In genomic region chr4:21949073-21949457, GRCh38 we compare ENCODE assay signal across 13 cellular contexts. TPM values are rescaled to one million over a fixed set of nuclear protein-coding genes. Genes with fewer than 3 reads are reported as not detected.
DNase-seq lines count a peak whose midpoint lies in the region; TF ChIP-seq lines count a peak whose summit lies in the region.
"Had no signal": no experiment of that assay in that cellular context is flagged by ENCODE, and none has a peak within 500 bp of the region (broad histone marks: within the 10 kb centered on the region; RNA-seq: fewer than 3 reads in every experiment).

No MANE protein-coding gene starts in this region.

- H3K36me3 ChIP-seq in A673 (ENCODE audit: insufficient read depth, low read length, poor library complexity, severe bottlenecking) (no peaks in the 10 kb centered on the region), esophagus muscularis mucosa (no peaks in the 10 kb centered on the region), muscle layer of colon (ENCODE audit: insufficient read depth, low read length) (no peaks in the 10 kb centered on the region)
- H3K36me3 ChIP-seq: thoracic aorta had no signal

- no peaks in the 10 kb centered on the region for H3K36me3 Mint-ChIP-seq in activated CD4-positive, alpha-beta memory T cell treated with anti-CD3 and anti-CD28 coated beads, Interleukin-2, amount 10 ng/mL, durations not matched to agents 7 days and 5 days (ENCODE audit: low read depth)
- H3K36me3 Mint-ChIP-seq: CD4-positive, CD25-positive, alpha-beta regulatory T cell had no signal

- no peak for TF ChIP-seq POLR2A in esophagus muscularis mucosa (IDR thresholded peaks at IDR 0.05; ENCODE audit: low read depth)

- H3K4me3 ChIP-seq in A673 (ENCODE audit: low read depth, low read length, poor library complexity, severe bottlenecking) (peak overlapping the region; percentile 4), esophagus muscularis mucosa (peak overlapping the region; percentile 49 to 55 (median 52)), muscle layer of colon (ENCODE audit: low read depth in 1 of 2, low read length in 2 of 2) (peak overlapping the region; percentile 37 to 61)
- H3K4me3 ChIP-seq: thoracic aorta had no signal

- intact Hi-C loops in A673 (cut with micrococcal nuclease; ENCODE audit: unreplicated experiment), result no loop called here
- intact Hi-C loops in esophagus muscularis mucosa (cut with DNase I), result no loop called here

- no peak overlapping the region for H3K4me3 Mint-ChIP-seq in activated CD4-positive, alpha-beta memory T cell treated with anti-CD3 and anti-CD28 coated beads, Interleukin-2, amount 10 ng/mL, durations not matched to agents 7 days and 5 days
- H3K4me3 Mint-ChIP-seq: CD4-positive, CD25-positive, alpha-beta regulatory T cell had no signal

- CTCF ChIA-PET in A673 (lab: Charles Lee), result no interaction called here
- CTCF ChIA-PET in activated CD4-positive, alpha-beta memory T cell treated with anti-CD3 and anti-CD28 coated beads, Interleukin-2, amount 10 ng/mL, durations not matched to agents 7 days and 5 days (lab: Charles Lee), result no interaction called here

- WGBS in esophagus muscularis mucosa, result 5% methylated on average over 19 of the region's 26 CpGs

- H3K9me3 Mint-ChIP-seq in activated CD4-positive, alpha-beta memory T cell treated with anti-CD3 and anti-CD28 coated beads, Interleukin-2, amount 10 ng/mL, durations not matched to agents 7 days and 5 days, result peaks cover 7% of the 10 kb centered on the region

- H3K27ac ChIP-seq in A673 (ENCODE audit: low read depth, low read length, poor library complexity, severe bottlenecking) (no peak overlapping the region), esophagus muscularis mucosa (replicated peaks in 1 of 4) (no peak overlapping the region), muscle layer of colon (ENCODE audit: low read depth, low read length) (peak overlapping the region; percentile 19)
- H3K27ac ChIP-seq: thoracic aorta had no signal

- H3K9me3 ChIP-seq in A673 (ENCODE audit: low read depth, low read length, poor library complexity, severe bottlenecking) (no peaks in the 10 kb centered on the region), esophagus muscularis mucosa (no peaks in the 10 kb centered on the region), muscle layer of colon (ENCODE audit: low read length) (no peaks in the 10 kb centered on the region)
- H3K9me3 ChIP-seq: thoracic aorta had no signal

- DNase-seq in A673 (ENCODE audit: low spot score), result peak; percentile 4
- peak; percentile 26 for DNase-seq in M059J (ENCODE audit: low read depth)
- DNase-seq in esophagus muscularis mucosa (ENCODE audit: extremely low spot score), result no peak
- no peak for DNase-seq in HuH-7.5 (ENCODE audit: low spot score)
- no peak for DNase-seq in GDM1 (lab: John Stamatoyannopoulos, UW)
- DNase-seq in activated CD4-positive, alpha-beta memory T cell treated with anti-CD3 and anti-CD28 coated beads, Interleukin-2, amount 10 ng/mL, durations not matched to agents 7 days and 5 days, result no peak
- DNase-seq in NCI-H82 (lab: John Stamatoyannopoulos, UW), result no peak
- DNase-seq: activated CD4-positive, alpha-beta T cell treated with anti-CD3 and anti-CD28 coated beads, Interleukin-2, amount 50 U/mL, for 1 hour; effector CD4-positive, alpha-beta T cell had no signal

- no peak overlapping the region for H3K9ac ChIP-seq in muscle layer of colon (ENCODE audit: low read length)

- no peak overlapping the region for H3K27ac Mint-ChIP-seq in activated CD4-positive, alpha-beta memory T cell treated with anti-CD3 and anti-CD28 coated beads, Interleukin-2, amount 10 ng/mL, durations not matched to agents 7 days and 5 days
- H3K27ac Mint-ChIP-seq: CD4-positive, CD25-positive, alpha-beta regulatory T cell had no signal

- H3K4me1 Mint-ChIP-seq in activated CD4-positive, alpha-beta memory T cell treated with anti-CD3 and anti-CD28 coated beads, Interleukin-2, amount 10 ng/mL, durations not matched to agents 7 days and 5 days, result no peaks in the 10 kb centered on the region

- peaks cover 8% of the 10 kb centered on the region for H3K27me3 Mint-ChIP-seq in activated CD4-positive, alpha-beta memory T cell treated with anti-CD3 and anti-CD28 coated beads, Interleukin-2, amount 10 ng/mL, durations not matched to agents 7 days and 5 days

- BruUV-seq in A673 (replicated peaks; lab: Mats Ljungman, UMichigan), result no TSS peak

- H3K27me3 ChIP-seq in A673 (replicated peaks; ENCODE audit: insufficient read depth, low read depth, low read length, poor library complexity), result peaks cover 34% of the 10 kb centered on the region
- peaks cover 0 to 40% (median 4%) of the 10 kb centered on the region in 4 donors for H3K27me3 ChIP-seq in esophagus muscularis mucosa
- H3K27me3 ChIP-seq in muscle layer of colon (ENCODE audit: control insufficient read depth in 1 of 2, insufficient read depth in 2 of 2, low read length in 2 of 2), result peaks cover 7 to 8% of the 10 kb centered on the region in 2 donors

- H3K4me1 ChIP-seq in A673 (ENCODE audit: insufficient read depth, low read length, poor library complexity, severe bottlenecking), result no peaks in the 10 kb centered on the region
- H3K4me1 ChIP-seq in esophagus muscularis mucosa, result peaks cover 0 to 16% (median 12%) of the 10 kb centered on the region in 4 donors
- H3K4me1 ChIP-seq in muscle layer of colon (ENCODE audit: insufficient read depth, low read length), result no peaks in the 10 kb centered on the region

- POLR2A ChIA-PET in A673 (lab: Charles Lee; ENCODE audit: low non-redundant PET), result no interaction called here
- POLR2A ChIA-PET in activated CD4-positive, alpha-beta memory T cell treated with anti-CD3 and anti-CD28 coated beads, Interleukin-2, amount 10 ng/mL, durations not matched to agents 7 days and 5 days (lab: Charles Lee), result no interaction called here

- TF ChIP-seq CTCF in A673 (conservative IDR thresholded peaks at IDR 0.05; ENCODE audit: low read depth, low read length), result no peak
- no peak for TF ChIP-seq CTCF in esophagus muscularis mucosa (IDR thresholded peaks at IDR 0.05)

- TF ChIP-seq EP300 in esophagus muscularis mucosa (IDR thresholded peaks at IDR 0.05), result no peak

RNA-seq across cellular contexts. Expression of gene KCNIP4, which starts 0.5 kb away (rescaled TPM):
- total RNA-seq in A673 (2021) (not detected in 2 replicates), esophagus muscularis mucosa (under 1 TPM in 3 of 4 donors, not detected in 1; 0.19 to 0.50 (median 0.34) TPM)
- total RNA-seq in M059J (2014; rRNA removed; shearing (Covaris generic)), result 0.15 TPM in 1 of 2 replicates, not detected in the other
- total RNA-seq in activated CD4-positive, alpha-beta memory T cell treated with anti-CD3 and anti-CD28 coated beads, Interleukin-2, amount 10 ng/mL, durations not matched to agents 7 days and 5 days, result not detected
- total RNA-seq: CD4-positive, CD25-positive, alpha-beta regulatory T cell; pulmonary artery endothelial cell; thoracic aorta had no signal

Comparison
In these comparisons a context has a peak if more than half of its experiments do, and no peak if none do; other contexts are left out.
1. DNase-seq: peak in A673 (single experiment) and M059J (single experiment); none in esophagus muscularis mucosa (single experiment), HuH-7.5 (single experiment), GDM1 (single experiment), activated CD4-positive, alpha-beta memory T cell treated with anti-CD3 and anti-CD28 coated beads, Interleukin-2, amount 10 ng/mL, durations not matched to agents 7 days and 5 days (single experiment) and NCI-H82 (single experiment).
2. Peak in every context shown above with its lines, with median percentiles within 50 percentile points of each other: H3K4me3 ChIP-seq.